Comparison of ENCODE assay signal across 8 cellular contexts in genomic region chr1:10429868-10430215, GRCh38. TPM values are rescaled to one million over a fixed set of nuclear protein-coding genes. Genes with fewer than 3 reads are reported as not detected.
DNase-seq lines count a peak whose midpoint lies in the region; ATAC-seq and TF ChIP-seq lines count a peak whose summit lies in the region.

No MANE protein-coding gene starts in this region.

- 4 to 12% methylated on average over 11 to 16 of the region's 16 CpGs for WGBS in body of pancreas, 2 donors

- peak overlapping the region; percentile 87 for H3K27ac Mint-ChIP-seq in type B pancreatic cell

- peaks cover 37% of the 10 kb centered on the region for H3K4me1 Mint-ChIP-seq in type B pancreatic cell (ENCODE audit: unreplicated experiment)

- no peaks in the 10 kb centered on the region for H3K9me3 ChIP-seq in HUES48 (ENCODE audit: control insufficient read depth, insufficient read depth, low read length)
- H3K9me3 ChIP-seq in body of pancreas: no peaks in the 10 kb centered on the region

- peak overlapping the region; percentile 95 for H3K4me3 Mint-ChIP-seq in type B pancreatic cell

- H3K9ac ChIP-seq in HUES48 (ENCODE audit: low read depth, low read length): peak overlapping the region; percentile 93

- H3K4me3 ChIP-seq in HUES48 (ENCODE audit: low read depth, low read length): peak overlapping the region; percentile 77
- peak overlapping the region in 1 of 2 donors; percentile 18 for H3K4me3 ChIP-seq in body of pancreas

- H3K27ac ChIP-seq in HUES48 (ENCODE audit: low read depth, low read length) (peak overlapping the region; percentile 98), body of pancreas (peak overlapping the region in 3 of 4 donors; percentile 23 to 74 (median 61))

- peaks cover 5% of the 10 kb centered on the region for H3K36me3 Mint-ChIP-seq in type B pancreatic cell

- no peak for ATAC-seq in body of pancreas

- no peaks in the 10 kb centered on the region for H3K4me1 ChIP-seq in HUES48 (ENCODE audit: control insufficient read depth, insufficient read depth, low read length)
- H3K4me1 ChIP-seq in body of pancreas: peaks cover 24% of the 10 kb centered on the region

- TF ChIP-seq CTCF in body of pancreas (IDR thresholded peaks at IDR 0.05) (no peak), type B pancreatic cell (conservative IDR thresholded peaks at IDR 0.05) (no peak)

- no peaks in the 10 kb centered on the region for H3K9me3 Mint-ChIP-seq in type B pancreatic cell

- no peak for TF ChIP-seq POLR2A in body of pancreas (IDR thresholded peaks at IDR 0.05)

- H3K27me3 ChIP-seq in HUES48 (ENCODE audit: control insufficient read depth, insufficient read depth, low read length) (no peaks in the 10 kb centered on the region), body of pancreas (no peaks in the 10 kb centered on the region)

- intact Hi-C loops in body of pancreas (cut with DNase I): loop anchor here (10.0 kb wide), 1 partner anchor 555 kb away; no protein-coding TSS in a partner anchor

- DNase-seq in NOMO-1 treated with DMSO at 0.1 percent for 48 hours (lab: John Stamatoyannopoulos, UW; ENCODE audit: unreplicated experiment) (peak; percentile 30), NOMO-1 treated with dmso at 0.1 percent for 144 hours (lab: John Stamatoyannopoulos, UW; ENCODE audit: unreplicated experiment) (no peak), body of pancreas (peak in 2 of 4 donors; percentile 7 to 25), medulla oblongata (ENCODE audit: extremely low spot score) (peak; percentile 41), type B pancreatic cell (ENCODE audit: extremely low spot score, unreplicated experiment) (no peak), mesenteric fat pad (ENCODE audit: low spot score) (no peak), NCI-H1092 (lab: John Stamatoyannopoulos, UW) (no peak)

- no peaks in the 10 kb centered on the region for H3K27me3 Mint-ChIP-seq in type B pancreatic cell

- H3K36me3 ChIP-seq in HUES48 (ENCODE audit: control insufficient read depth, insufficient read depth, low read length) (no peaks in the 10 kb centered on the region), body of pancreas (replicated peaks in 1 of 2; ENCODE audit: insufficient read depth in 1 of 2, low read depth in 2 of 2) (no peaks in the 10 kb centered on the region)

RNA-seq across cellular contexts. Expression of gene CENPS, which starts 0.4 kb away (rescaled TPM):
- total RNA-seq in body of pancreas (10 to 100 TPM in 1 of 2 donors, 1 to 10 TPM in 1; 8.2 to 11.4 TPM), type B pancreatic cell (ENCODE audit: low replicate concordance) (17.8 and 24.7 TPM in 2 replicates), mesenteric fat pad (6.7 TPM)

RNA-seq across cellular contexts. Expression of gene CORT, which starts 20.0 kb away (rescaled TPM):
- not detected for total RNA-seq in body of pancreas
- not detected in 2 replicates for total RNA-seq in type B pancreatic cell (ENCODE audit: low replicate concordance)
- not detected for total RNA-seq in mesenteric fat pad

RNA-seq across cellular contexts. Expression of gene PGD, which starts 31.0 kb away (rescaled TPM):
- total RNA-seq in body of pancreas (10 to 100 TPM; 46.7 to 61.3 TPM), type B pancreatic cell (ENCODE audit: low replicate concordance) (294 and 366 TPM in 2 replicates), mesenteric fat pad (434 TPM)

RNA-seq across cellular contexts. Expression of gene DFFA, which starts 42.5 kb away (rescaled TPM):
- total RNA-seq in body of pancreas: 10 to 100 TPM; 13.5 TPM
- total RNA-seq in type B pancreatic cell (ENCODE audit: low replicate concordance): 41.6 and 52.8 TPM in 2 replicates
- 33.8 TPM for total RNA-seq in mesenteric fat pad

RNA-seq across cellular contexts. Expression of gene PEX14, which starts 44.9 kb away (rescaled TPM):
- total RNA-seq in body of pancreas (1 to 10 TPM; 8.6 to 8.8 TPM), type B pancreatic cell (ENCODE audit: low replicate concordance) (22.5 and 25.3 TPM in 2 replicates), mesenteric fat pad (35.4 TPM)

Comparison
In these comparisons a context has a peak if more than half of its experiments do, and no peak if none do; other contexts are left out.
1. DNase-seq: peak in NOMO-1 treated with DMSO at 0.1 percent for 48 hours (single experiment) and medulla oblongata (single experiment); none in NOMO-1 treated with dmso at 0.1 percent for 144 hours (single experiment), type B pancreatic cell (single experiment), mesenteric fat pad (single experiment) and NCI-H1092 (single experiment).